1 cellular context compared by ENCODE assay signal in the genomic region with DNA sequence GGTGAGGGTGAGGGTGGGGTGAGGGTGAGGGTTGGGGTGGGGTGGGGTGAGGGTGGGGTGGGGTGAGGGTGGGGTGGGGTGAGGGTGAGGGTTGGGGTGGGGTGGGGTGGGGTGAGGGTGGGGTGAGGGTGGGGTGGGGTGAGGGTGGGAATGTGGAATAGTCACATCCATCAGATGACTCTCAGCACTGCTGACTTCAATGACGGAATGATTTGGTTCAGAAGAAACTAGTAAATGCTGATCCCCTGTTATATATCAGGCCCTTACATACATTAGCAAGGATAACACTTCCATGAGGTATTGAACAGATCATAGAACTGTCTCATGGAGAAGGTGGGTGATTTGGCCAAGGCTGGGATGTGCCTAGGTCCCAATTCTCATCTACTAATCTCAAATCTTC.
TF ChIP-seq lines count a peak whose summit lies in the region.

No MANE protein-coding gene starts in this region.

TF ChIP-seq in GM23338, 12 proteins besides CTCF, POLR2A, EP300 and RAD21 (continued from another document):
- TF ChIP-seq, protein P1, sequence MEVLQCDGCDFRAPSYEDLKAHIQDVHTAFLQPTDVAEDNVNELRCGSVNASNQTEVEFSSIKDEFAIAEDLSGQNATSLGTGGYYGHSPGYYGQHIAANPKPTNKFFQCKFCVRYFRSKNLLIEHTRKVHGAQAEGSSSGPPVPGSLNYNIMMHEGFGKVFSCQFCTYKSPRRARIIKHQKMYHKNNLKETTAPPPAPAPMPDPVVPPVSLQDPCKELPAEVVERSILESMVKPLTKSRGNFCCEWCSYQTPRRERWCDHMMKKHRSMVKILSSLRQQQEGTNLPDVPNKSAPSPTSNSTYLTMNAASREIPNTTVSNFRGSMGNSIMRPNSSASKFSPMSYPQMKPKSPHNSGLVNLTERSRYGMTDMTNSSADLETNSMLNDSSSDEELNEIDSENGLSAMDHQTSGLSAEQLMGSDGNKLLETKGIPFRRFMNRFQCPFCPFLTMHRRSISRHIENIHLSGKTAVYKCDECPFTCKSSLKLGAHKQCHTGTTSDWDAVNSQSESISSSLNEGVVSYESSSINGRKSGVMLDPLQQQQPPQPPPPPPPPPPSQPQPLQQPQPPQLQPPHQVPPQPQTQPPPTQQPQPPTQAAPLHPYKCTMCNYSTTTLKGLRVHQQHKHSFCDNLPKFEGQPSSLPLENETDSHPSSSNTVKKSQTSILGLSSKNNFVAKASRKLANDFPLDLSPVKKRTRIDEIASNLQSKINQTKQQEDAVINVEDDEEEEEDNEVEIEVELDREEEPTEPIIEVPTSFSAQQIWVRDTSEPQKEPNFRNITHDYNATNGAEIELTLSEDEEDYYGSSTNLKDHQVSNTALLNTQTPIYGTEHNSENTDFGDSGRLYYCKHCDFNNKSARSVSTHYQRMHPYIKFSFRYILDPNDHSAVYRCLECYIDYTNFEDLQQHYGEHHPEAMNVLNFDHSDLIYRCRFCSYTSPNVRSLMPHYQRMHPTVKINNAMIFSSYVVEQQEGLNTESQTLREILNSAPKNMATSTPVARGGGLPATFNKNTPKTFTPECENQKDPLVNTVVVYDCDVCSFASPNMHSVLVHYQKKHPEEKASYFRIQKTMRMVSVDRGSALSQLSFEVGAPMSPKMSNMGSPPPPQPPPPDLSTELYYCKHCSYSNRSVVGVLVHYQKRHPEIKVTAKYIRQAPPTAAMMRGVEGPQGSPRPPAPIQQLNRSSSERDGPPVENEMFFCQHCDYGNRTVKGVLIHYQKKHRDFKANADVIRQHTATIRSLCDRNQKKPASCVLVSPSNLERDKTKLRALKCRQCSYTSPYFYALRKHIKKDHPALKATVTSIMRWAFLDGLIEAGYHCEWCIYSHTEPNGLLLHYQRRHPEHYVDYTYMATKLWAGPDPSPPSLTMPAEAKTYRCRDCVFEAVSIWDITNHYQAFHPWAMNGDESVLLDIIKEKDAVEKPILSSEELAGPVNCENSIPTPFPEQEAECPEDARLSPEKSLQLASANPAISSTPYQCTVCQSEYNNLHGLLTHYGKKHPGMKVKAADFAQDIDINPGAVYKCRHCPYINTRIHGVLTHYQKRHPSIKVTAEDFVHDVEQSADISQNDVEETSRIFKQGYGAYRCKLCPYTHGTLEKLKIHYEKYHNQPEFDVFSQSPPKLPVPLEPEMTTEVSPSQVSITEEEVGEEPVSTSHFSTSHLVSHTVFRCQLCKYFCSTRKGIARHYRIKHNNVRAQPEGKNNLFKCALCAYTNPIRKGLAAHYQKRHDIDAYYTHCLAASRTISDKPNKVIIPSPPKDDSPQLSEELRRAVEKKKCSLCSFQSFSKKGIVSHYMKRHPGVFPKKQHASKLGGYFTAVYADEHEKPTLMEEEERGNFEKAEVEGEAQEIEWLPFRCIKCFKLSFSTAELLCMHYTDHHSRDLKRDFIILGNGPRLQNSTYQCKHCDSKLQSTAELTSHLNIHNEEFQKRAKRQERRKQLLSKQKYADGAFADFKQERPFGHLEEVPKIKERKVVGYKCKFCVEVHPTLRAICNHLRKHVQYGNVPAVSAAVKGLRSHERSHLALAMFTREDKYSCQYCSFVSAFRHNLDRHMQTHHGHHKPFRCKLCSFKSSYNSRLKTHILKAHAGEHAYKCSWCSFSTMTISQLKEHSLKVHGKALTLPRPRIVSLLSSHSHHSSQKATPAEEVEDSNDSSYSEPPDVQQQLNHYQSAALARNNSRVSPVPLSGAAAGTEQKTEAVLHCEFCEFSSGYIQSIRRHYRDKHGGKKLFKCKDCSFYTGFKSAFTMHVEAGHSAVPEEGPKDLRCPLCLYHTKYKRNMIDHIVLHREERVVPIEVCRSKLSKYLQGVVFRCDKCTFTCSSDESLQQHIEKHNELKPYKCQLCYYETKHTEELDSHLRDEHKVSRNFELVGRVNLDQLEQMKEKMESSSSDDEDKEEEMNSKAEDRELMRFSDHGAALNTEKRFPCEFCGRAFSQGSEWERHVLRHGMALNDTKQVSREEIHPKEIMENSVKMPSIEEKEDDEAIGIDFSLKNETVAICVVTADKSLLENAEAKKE (CRISPR knock-in tag; IDR thresholded peaks at IDR 0.05): no peak
- no peak for TF ChIP-seq POLR2AphosphoS5 (IDR thresholded peaks at IDR 0.05; ENCODE audit: low read depth)
- no peak for TF ChIP-seq ZNF331 (CRISPR knock-in tag; IDR thresholded peaks at IDR 0.05; ENCODE audit: low read depth)
- no peak for TF ChIP-seq CREB1 (CRISPR knock-in tag; IDR thresholded peaks at IDR 0.05; ENCODE audit: low read depth)
- TF ChIP-seq ZNF114 (CRISPR knock-in tag; IDR thresholded peaks at IDR 0.05): no peak
- no peak for TF ChIP-seq NANOG (IDR thresholded peaks at IDR 0.05; ENCODE audit: borderline replicate concordance)
- no peak for TF ChIP-seq REST (IDR thresholded peaks at IDR 0.05; ENCODE audit: unreplicated experiment)
- no peak for TF ChIP-seq STAT1 (IDR thresholded peaks at IDR 0.05; ENCODE audit: unreplicated experiment)
- TF ChIP-seq, protein P2, sequence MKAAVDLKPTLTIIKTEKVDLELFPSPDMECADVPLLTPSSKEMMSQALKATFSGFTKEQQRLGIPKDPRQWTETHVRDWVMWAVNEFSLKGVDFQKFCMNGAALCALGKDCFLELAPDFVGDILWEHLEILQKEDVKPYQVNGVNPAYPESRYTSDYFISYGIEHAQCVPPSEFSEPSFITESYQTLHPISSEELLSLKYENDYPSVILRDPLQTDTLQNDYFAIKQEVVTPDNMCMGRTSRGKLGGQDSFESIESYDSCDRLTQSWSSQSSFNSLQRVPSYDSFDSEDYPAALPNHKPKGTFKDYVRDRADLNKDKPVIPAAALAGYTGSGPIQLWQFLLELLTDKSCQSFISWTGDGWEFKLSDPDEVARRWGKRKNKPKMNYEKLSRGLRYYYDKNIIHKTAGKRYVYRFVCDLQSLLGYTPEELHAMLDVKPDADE (IDR thresholded peaks at IDR 0.05): no peak
- TF ChIP-seq EZH2phosphoT487 (IDR thresholded peaks at IDR 0.05; ENCODE audit: unreplicated experiment): no peak
